Comparison of ENCODE assay signal across 7 cellular contexts in the genomic region with DNA sequence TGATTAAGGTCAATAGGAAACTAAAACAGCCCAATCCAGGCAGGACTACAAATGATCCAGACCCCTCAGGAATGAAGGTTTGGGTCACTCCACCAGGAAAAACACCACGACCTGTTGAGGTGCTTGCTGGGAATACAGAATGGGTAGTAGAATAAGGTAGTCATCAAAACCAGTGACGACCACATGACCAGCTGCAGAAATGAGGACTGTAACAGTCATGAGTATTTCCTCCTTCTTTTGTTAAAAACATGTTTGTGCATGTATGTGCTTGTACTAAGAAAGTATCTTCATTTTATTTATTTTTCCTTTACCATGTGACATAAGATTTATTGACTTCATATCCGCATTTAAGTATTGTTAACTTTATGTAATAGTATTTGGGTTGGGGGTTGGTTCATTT.
"Had no signal": no experiment of that assay in that cellular context is flagged by ENCODE, and none has a peak within 500 bp of the region (broad histone marks: within the 10 kb centered on the region; RNA-seq: fewer than 3 reads in every experiment).

No MANE protein-coding gene starts in this region.

- FAIRE-seq: G401.6, GM12878, GM12891, GM12892, GM18507, GM19239 had no signal

- DNase-seq: GF-D8 had no signal

- ATAC-seq: GM12878 had no signal

- H3K4me3 ChIP-seq: GM12878 had no signal
